Comparison of ENCODE assay signal across 20 cellular contexts in the genomic region with DNA sequence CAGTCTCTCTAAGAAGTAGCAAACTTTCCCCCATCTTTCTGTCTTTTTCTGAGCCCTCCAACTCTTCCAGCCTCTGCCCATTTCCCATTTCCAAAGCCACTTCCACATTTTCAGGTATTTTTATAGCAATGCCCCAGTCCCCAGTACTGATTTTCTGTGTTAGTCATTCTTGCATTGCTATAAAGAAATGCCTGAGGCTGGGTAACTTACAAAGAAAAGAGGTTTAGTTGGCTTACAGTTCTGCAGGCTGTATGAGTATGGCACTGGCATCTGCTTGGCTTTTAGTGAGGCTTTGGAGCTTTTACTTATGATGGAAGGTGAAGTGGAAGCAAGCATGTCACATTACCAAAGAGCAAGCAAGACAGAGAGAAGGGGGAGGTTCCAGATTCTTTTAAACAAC. TPM values are rescaled to one million over a fixed set of nuclear protein-coding genes. Genes with fewer than 3 reads are reported as not detected.
DNase-seq lines count a peak whose midpoint lies in the region; ATAC-seq, FAIRE-seq and TF ChIP-seq lines count a peak whose summit lies in the region.
"Had no signal": no experiment of that assay in that cellular context is flagged by ENCODE, and none has a peak within 500 bp of the region (broad histone marks: within the 10 kb centered on the region; RNA-seq: fewer than 3 reads in every experiment).

No MANE protein-coding gene starts in this region.

- H3K4me1 Mint-ChIP-seq in activated CD4-positive, alpha-beta T cell treated with anti-CD3 and anti-CD28 coated beads for 36 hours, result no peaks in the 10 kb centered on the region
- H3K4me1 Mint-ChIP-seq: CD4-positive, alpha-beta memory T cell had no signal

- no peak overlapping the region for H4K8ac ChIP-seq in trophoblast cell (ENCODE audit: low read depth, low read length)

- no peak overlapping the region for H3K23ac ChIP-seq in trophoblast cell (ENCODE audit: low read length)

- H3K9ac ChIP-seq in trophoblast cell (ENCODE audit: low read length), result no peak overlapping the region

- H3K27me3 ChIP-seq in bronchial epithelial cell (ENCODE audit: control insufficient read depth, insufficient read depth, low read length) (no peaks in the 10 kb centered on the region), trophoblast cell (ENCODE audit: insufficient read depth, low read length) (no peaks in the 10 kb centered on the region)

- H4K91ac ChIP-seq in trophoblast cell (ENCODE audit: low read depth, low read length), result no peak overlapping the region

- peaks cover 0 to 6% of the 10 kb centered on the region in 2 experiments for H3K4me1 ChIP-seq in trophoblast cell (ENCODE audit: control insufficient read depth in 1 of 2, insufficient read depth in 2 of 2, low read length in 2 of 2)

- CTCF ChIA-PET in activated CD4-positive, alpha-beta T cell treated with anti-CD3 and anti-CD28 coated beads for 36 hours (lab: Charles Lee), result no interaction called here

- H3K18ac ChIP-seq in trophoblast cell (ENCODE audit: low read length), result no peak overlapping the region

- no peak overlapping the region for H3K4me3 Mint-ChIP-seq in activated CD4-positive, alpha-beta T cell treated with anti-CD3 and anti-CD28 coated beads for 36 hours
- H3K4me3 Mint-ChIP-seq: CD4-positive, alpha-beta memory T cell; GM23338; H9 had no signal

- H2AK5ac ChIP-seq in trophoblast cell (ENCODE audit: low read length), result no peak overlapping the region

- no peaks in the 10 kb centered on the region for H3K79me1 ChIP-seq in trophoblast cell (ENCODE audit: low read length)

- peaks cover 14% of the 10 kb centered on the region for H3K27me3 Mint-ChIP-seq in activated CD4-positive, alpha-beta T cell treated with anti-CD3 and anti-CD28 coated beads for 36 hours

- ATAC-seq in HG02852 (IDR thresholded peaks at IDR 0.05; ENCODE audit: unreplicated experiment) (no peak), HG03520 (IDR thresholded peaks at IDR 0.05; ENCODE audit: unreplicated experiment) (no peak)
- no peak for ATAC-seq in activated CD4-positive, alpha-beta T cell treated with anti-CD3 and anti-CD28 coated beads for 36 hours
- ATAC-seq: GM12878, GM23338, HCT116 had no signal

- no peak overlapping the region for H2BK120ac ChIP-seq in trophoblast cell (ENCODE audit: insufficient read depth, low read length, poor library complexity)

- no peak overlapping the region for H3K14ac ChIP-seq in trophoblast cell (ENCODE audit: low read length)

- H2BK12ac ChIP-seq in trophoblast cell (ENCODE audit: low read length), result no peak overlapping the region

- H3K4ac ChIP-seq in trophoblast cell (ENCODE audit: low read depth, low read length), result no peak overlapping the region

- no peak overlapping the region for H3K4me2 ChIP-seq in trophoblast cell (ENCODE audit: low read length)
- H3K4me2 ChIP-seq: GM23338 had no signal

- no peak overlapping the region for H3K27ac ChIP-seq in trophoblast cell (ENCODE audit: low read depth, low read length)

- peaks cover 9% of the 10 kb centered on the region for H3K9me3 ChIP-seq in trophoblast cell (ENCODE audit: insufficient read depth, low read depth, low read length)

- no peak overlapping the region for H2BK5ac ChIP-seq in trophoblast cell (ENCODE audit: low read depth, low read length, poor library complexity)

- intact Hi-C loops in activated CD4-positive, alpha-beta T cell treated with anti-CD3 and anti-CD28 coated beads for 36 hours (cut with DNase I, micrococcal nuclease), result no loop called here

- H3K36me3 ChIP-seq in bronchial epithelial cell (ENCODE audit: control insufficient read depth, insufficient read depth, low read length) (no peaks in the 10 kb centered on the region), trophoblast cell (ENCODE audit: control insufficient read depth in 1 of 2, insufficient read depth in 2 of 2, low read length in 2 of 2) (peaks cover 0 to 2% of the 10 kb centered on the region in 2 experiments)

- H2AFZ ChIP-seq in trophoblast cell (ENCODE audit: insufficient read depth, low read length, poor library complexity), result no peak overlapping the region
- H2AFZ ChIP-seq: GM23338 had no signal

- peaks cover 2% of the 10 kb centered on the region for H3K79me2 ChIP-seq in trophoblast cell (ENCODE audit: control insufficient read depth, insufficient read depth, low read length, poor library complexity)

- TF ChIP-seq CTCF in bronchial epithelial cell (IDR thresholded peaks at IDR 0.05; ENCODE audit: insufficient read depth, low read length, severe bottlenecking), result no peak

- no peak for FAIRE-seq in bronchial epithelial cell (lab: Jason Lieb, UNC)
- FAIRE-seq: GM12878, GM19239 had no signal

- H3K9me3 Mint-ChIP-seq in activated CD4-positive, alpha-beta T cell treated with anti-CD3 and anti-CD28 coated beads for 36 hours (ENCODE audit: low read depth), result no peaks in the 10 kb centered on the region
- H3K9me3 Mint-ChIP-seq: H9 had no signal

- POLR2A ChIA-PET in activated CD4-positive, alpha-beta T cell treated with anti-CD3 and anti-CD28 coated beads for 36 hours (lab: Charles Lee), result no interaction called here

- H3K36me3 Mint-ChIP-seq in activated CD4-positive, alpha-beta T cell treated with anti-CD3 and anti-CD28 coated beads for 36 hours (ENCODE audit: low read depth), result no peaks in the 10 kb centered on the region
- H3K36me3 Mint-ChIP-seq: CD4-positive, alpha-beta memory T cell had no signal

- no peak overlapping the region for H4K12ac ChIP-seq in trophoblast cell (ENCODE audit: low read depth, low read length)

- H3K4me3 ChIP-seq in bronchial epithelial cell (ENCODE audit: low read depth, low read length), result no peak overlapping the region
- H3K4me3 ChIP-seq in trophoblast cell (ENCODE audit: low read depth, low read length), result no peak overlapping the region
- H3K4me3 ChIP-seq: GM12878, GM23338 had no signal

- DNase-seq in M059J (ENCODE audit: low read depth), result peak; percentile 81
- peak; percentile 32 for DNase-seq in bronchial epithelial cell (ENCODE audit: low read depth)
- DNase-seq in trophoblast cell, result peak; percentile 15 to 55
- no peak for DNase-seq in activated CD4-positive, alpha-beta T cell treated with anti-CD3 and anti-CD28 coated beads for 36 hours
- DNase-seq in NCI-H1105 (lab: John Stamatoyannopoulos, UW), result no peak
- DNase-seq: C1 segment of cervical spinal cord; Calu3; CD4-positive, alpha-beta memory T cell; COR-L47; DMS153; DND-41; EL; GDM1; H9 had no signal

- H3K27ac Mint-ChIP-seq in activated CD4-positive, alpha-beta T cell treated with anti-CD3 and anti-CD28 coated beads for 36 hours, result no peak overlapping the region
- H3K27ac Mint-ChIP-seq: CD4-positive, alpha-beta memory T cell; GM23338; H9 had no signal

RNA-seq across cellular contexts. Expression of a gene that starts 17.2 kb away (rescaled TPM):
- 2.3 and 3.4 TPM in 2 replicates for total RNA-seq in M059J (2014; rRNA removed; shearing (Covaris generic))
- 0.26 and 1.0 TPM in 2 replicates for total RNA-seq in bronchial epithelial cell
- 0.43 and 0.47 TPM in 2 replicates for polyA plus RNA-seq in trophoblast cell (2013)
- under 1 TPM; 0.02 to 0.04 TPM for total RNA-seq in activated CD4-positive, alpha-beta T cell treated with anti-CD3 and anti-CD28 coated beads for 36 hours
- total RNA-seq: CD4-positive, alpha-beta memory T cell had no signal

Comparison
In these comparisons a context has a peak if more than half of its experiments do, and no peak if none do; other contexts are left out.
1. DNase-seq: peak in M059J (single experiment), bronchial epithelial cell (single experiment) and trophoblast cell (2 of 2); none in activated CD4-positive, alpha-beta T cell treated with anti-CD3 and anti-CD28 coated beads for 36 hours (single experiment) and NCI-H1105 (single experiment).